19 cellular contexts compared by ENCODE assay signal in genomic region chr9:137007060-137007815, GRCh38. TPM values are rescaled to one million over a fixed set of nuclear protein-coding genes. Genes with fewer than 3 reads are reported as not detected.
DNase-seq lines count a peak whose midpoint lies in the region; ATAC-seq and TF ChIP-seq lines count a peak whose summit lies in the region.
"Had no signal": no experiment of that assay in that cellular context is flagged by ENCODE, and none has a peak within 500 bp of the region (broad histone marks: within the 10 kb centered on the region; RNA-seq: fewer than 3 reads in every experiment).

No MANE protein-coding gene starts in this region.

- H3K79me1 ChIP-seq in IMR-90 (ENCODE audit: low read depth in 1 of 2, low read length in 2 of 2) (no peaks in the 10 kb centered on the region), neuronal stem cell (ENCODE audit: low read depth, low read length) (no peaks in the 10 kb centered on the region)

- intact Hi-C loops in IMR-90 (cut with micrococcal nuclease), result loop anchor here (2.0 kb wide), 1 partner anchor 22 kb away; the partner anchor contains the start of gene ABCA2

- H2BK5ac ChIP-seq in IMR-90 (ENCODE audit: low read depth, low read length, poor library complexity, severe bottlenecking), result no peak overlapping the region
- peak overlapping the region; percentile 53 for H2BK5ac ChIP-seq in neuronal stem cell (ENCODE audit: low read length)

- peak; percentile 89 for ATAC-seq in IMR-90 (ENCODE audit: low read depth)
- no peak for ATAC-seq in GM19455 (IDR thresholded peaks at IDR 0.05; ENCODE audit: unreplicated experiment)
- ATAC-seq in HG03097 (IDR thresholded peaks at IDR 0.05; ENCODE audit: low FRiP score, unreplicated experiment), result no peak
- no peak for ATAC-seq in GM18907 (IDR thresholded peaks at IDR 0.05; ENCODE audit: unreplicated experiment)

- no TSS peak for BruUV-seq in IMR-90 (replicated peaks; lab: Mats Ljungman, UMichigan)

- TF ChIP-seq RAD21 in IMR-90 (IDR thresholded peaks at IDR 0.05; ENCODE audit: low read length), result no peak

- H3K4me3 ChIP-seq in IMR-90 (ENCODE audit: insufficient read depth, low read depth, low read length), result no peak overlapping the region
- H3K4me3 ChIP-seq in neuronal stem cell (ENCODE audit: low read length in 2 of 2), result no peak overlapping the region

- H3K23ac ChIP-seq in IMR-90 (ENCODE audit: low read depth, low read length) (no peak overlapping the region), neuronal stem cell (ENCODE audit: low read depth, low read length, poor library complexity) (no peak overlapping the region)

- H3K9me1 ChIP-seq in IMR-90 (ENCODE audit: insufficient read depth, low read length), result peaks cover 5% of the 10 kb centered on the region; the same call in 1 of the 2 replicates

- no peak overlapping the region for H4K5ac ChIP-seq in IMR-90 (ENCODE audit: low read depth, low read length)

- peaks cover 8% of the 10 kb centered on the region for H4K20me1 ChIP-seq in IMR-90 (ENCODE audit: insufficient read depth, low read length)

- in situ Hi-C loops in IMR-90 (cut with MboI; ENCODE audit: low sequenced_read_pairs), result no loop called here

- H3K9me3 ChIP-seq in IMR-90 (ENCODE audit: control insufficient read depth, insufficient read depth, low read length) (no peaks in the 10 kb centered on the region), neuronal stem cell (replicated peaks in 1 of 2; ENCODE audit: control insufficient read depth in 2 of 2, insufficient read depth in 1 of 2, low read depth in 1 of 2, low read length in 2 of 2) (peaks cover 2 to 3% of the 10 kb centered on the region in 2 donors)

- WGBS in IMR-90 (ENCODE audit: extremely low coverage in 2 of 2, insufficient read length in 1 of 2), 2 experiments, result 51% methylated on average over 10 of the region's 30 CpGs; no CpG with 5 or more reads in 1 of the 2 experiments
- no CpG with 5 or more reads among the region's 30 CpGs for WGBS in neuronal stem cell (ENCODE audit: extremely low coverage in 2 of 2, insufficient read length in 2 of 2, insufficient replicate concordance in 1 of 2), 2 donors

- no peak for TF ChIP-seq POLR2A in IMR-90 (IDR thresholded peaks at IDR 0.05; ENCODE audit: low read depth, low read length)

- CTCF ChIA-PET in IMR-90 (lab: Yijun Ruan, JAX), result interaction anchor here (0.6 to 0.9 kb wide), 2 partner anchors 22 to 27 kb away, joined by 3 read pairs; no protein-coding TSS in a partner anchor

- no peak overlapping the region for H2BK12ac ChIP-seq in neuronal stem cell (ENCODE audit: low read length)

- no peak overlapping the region for H2BK120ac ChIP-seq in IMR-90 (ENCODE audit: low read depth, low read length)
- H2BK120ac ChIP-seq in neuronal stem cell (ENCODE audit: low read depth, low read length), result no peak overlapping the region

- no peak overlapping the region for H3K56ac ChIP-seq in IMR-90 (ENCODE audit: extremely low read depth, insufficient read depth, low read length)

- H4K91ac ChIP-seq in IMR-90 (ENCODE audit: insufficient read depth, low read depth, low read length), result no peak overlapping the region
- no peak overlapping the region for H4K91ac ChIP-seq in neuronal stem cell (ENCODE audit: low read depth, low read length, poor library complexity)

- H3K4me2 ChIP-seq in IMR-90 (ENCODE audit: low read depth, low read length) (0 out of 2 replicates have a peak overlapping the region, but pooled peaks have one; percentile 5), neuronal stem cell (ENCODE audit: insufficient read depth, low read length, poor library complexity, severe bottlenecking) (no peak overlapping the region)

- H2BK20ac ChIP-seq in IMR-90 (ENCODE audit: low read depth, low read length), result no peak overlapping the region

- H3K4ac ChIP-seq in IMR-90 (ENCODE audit: low read depth, low read length) (no peak overlapping the region), neuronal stem cell (ENCODE audit: low read length) (no peak overlapping the region)

- no peak overlapping the region for H4K8ac ChIP-seq in IMR-90 (ENCODE audit: low read depth in 2 of 2, low read length in 2 of 2)
- H4K8ac ChIP-seq in neuronal stem cell (ENCODE audit: low read depth, low read length), result peak overlapping the region; percentile 43

- TF ChIP-seq CTCF in IMR-90 (conservative IDR thresholded peaks at IDR 0.05; ENCODE audit: low read depth, low read length), result no peak

- peak overlapping the region; percentile 74 for H2AK9ac ChIP-seq in IMR-90 (replicated peaks; ENCODE audit: low read depth, low read length, poor library complexity)

- peak; percentile 78 for DNase-seq in COR-L47 (lab: John Stamatoyannopoulos, UW)
- peak; percentile 61 for DNase-seq in IMR-90
- peak in 1 of 61 donors; percentile 33 for DNase-seq in caudate nucleus (lab: John Stamatoyannopoulos, UW)
- DNase-seq in neuronal stem cell (ENCODE audit: low spot score), result no peak
- DNase-seq: activated CD4-positive, alpha-beta memory T cell treated with anti-CD3 and anti-CD28 coated beads for 36 hours; activated naive CD4-positive, alpha-beta T cell treated with anti-CD3 and anti-CD28 coated beads, Interleukin-2, amount 50 U/mL, for 16 hours; activated T-cell treated with anti-CD3 and anti-CD28 coated beads, Interleukin-2, amount 50 U/mL, for 4 hours; DND-41; HFFc6; NCI-H187 treated with DMSO at 0.1 percent for 48 hours; NCI-H82; posterior cingulate gyrus; small intestine had no signal

- H2AFZ ChIP-seq in IMR-90 (replicated peaks; ENCODE audit: low read length, poor library complexity), result peak overlapping the region; percentile 51
- H2AFZ ChIP-seq in neuronal stem cell (ENCODE audit: low read length), result no peak overlapping the region

- H3K18ac ChIP-seq in IMR-90 (ENCODE audit: low read depth, low read length) (no peak overlapping the region), neuronal stem cell (ENCODE audit: low read length) (peak overlapping the region; percentile 48)

- no peak overlapping the region for H2BK15ac ChIP-seq in IMR-90 (ENCODE audit: low read depth, low read length)
- H2BK15ac ChIP-seq in neuronal stem cell (ENCODE audit: low read length), result peak overlapping the region; percentile 49

- H3K27me3 ChIP-seq in IMR-90 (ENCODE audit: control insufficient read depth, insufficient read depth, low read length) (no peaks in the 10 kb centered on the region), neuronal stem cell (ENCODE audit: control insufficient read depth in 3 of 3, insufficient read depth in 3 of 3, low read depth in 1 of 3, low read length in 3 of 3) (no peaks in the 10 kb centered on the region)

- no peak overlapping the region for H3K14ac ChIP-seq in IMR-90 (replicated peaks; ENCODE audit: low read depth, low read length)
- H3K14ac ChIP-seq in neuronal stem cell (ENCODE audit: low read length), result no peak overlapping the region

- H3K9ac ChIP-seq in IMR-90 (ENCODE audit: low read depth, low read length), result no peak overlapping the region
- no peak overlapping the region for H3K9ac ChIP-seq in neuronal stem cell (ENCODE audit: low read depth, low read length, poor library complexity)

- dilution Hi-C loops in IMR-90 (cut with HindIII; ENCODE audit: low sequenced_read_pairs, unreplicated experiment), result no loop called here

- H3K4me1 ChIP-seq in IMR-90 (ENCODE audit: control insufficient read depth, insufficient read depth, low read length) (peaks cover 11% of the 10 kb centered on the region), neuronal stem cell (ENCODE audit: control insufficient read depth in 2 of 2, insufficient read depth in 1 of 2, low read depth in 1 of 2, low read length in 2 of 2) (peaks cover 0 to 8% of the 10 kb centered on the region in 2 donors)

- POLR2A ChIA-PET in IMR-90 (lab: Charles Lee; ENCODE audit: unreplicated experiment), result no interaction called here

- peaks cover 18% of the 10 kb centered on the region for H3K36me3 ChIP-seq in IMR-90 (ENCODE audit: control insufficient read depth, insufficient read depth, low read length)
- H3K36me3 ChIP-seq in neuronal stem cell (replicated peaks in 1 of 2; ENCODE audit: control insufficient read depth in 2 of 2, insufficient read depth in 2 of 2, low read length in 2 of 2), result peaks cover 7 to 10% of the 10 kb centered on the region in 2 donors

- H3K27ac ChIP-seq in IMR-90 (ENCODE audit: insufficient read depth, low read length), result no peak overlapping the region
- peak overlapping the region; percentile 52 for H3K27ac ChIP-seq in caudate nucleus (ENCODE audit: low read depth, low read length)
- no peak overlapping the region for H3K27ac ChIP-seq in neuronal stem cell (replicated peaks; ENCODE audit: low read length)

- H2AK5ac ChIP-seq in IMR-90 (ENCODE audit: low read depth, low read length), result 0 out of 2 replicates have a peak overlapping the region, but pooled peaks have one; percentile 10
- H2AK5ac ChIP-seq in neuronal stem cell (ENCODE audit: low read depth, low read length), result peak overlapping the region; percentile 3

RNA-seq across cellular contexts. Expression of gene CLIC3, which starts 10.9 kb away (rescaled TPM):
- 0.18 and 0.28 TPM in 2 replicates for total RNA-seq in IMR-90 (2012; rRNA removed)
- 1.7 and 2.1 TPM in 2 replicates for polyA plus RNA-seq in IMR-90 (2012; rRNA removed)
- 2.7 and 3.4 TPM in 2 replicates for polyA plus RNA-seq in IMR-90 (2012; cell fraction: cytosol; rRNA removed)
- 0.87 and 4.1 TPM in 2 replicates for polyA plus RNA-seq in IMR-90 (2012; cell fraction: nucleus; rRNA removed; ENCODE audit: low replicate concordance)
- not detected for polyA plus RNA-seq in neuronal stem cell (2013, experiment 1 of 2)
- not detected for polyA plus RNA-seq in neuronal stem cell (2013, experiment 2 of 2)
- total RNA-seq: frontal cortex had no signal

RNA-seq across cellular contexts. Expression of gene PAXX, which starts 15.0 kb away (rescaled TPM):
- total RNA-seq in IMR-90 (2012; rRNA removed), result 4.4 and 5.7 TPM in 2 replicates
- 24.6 and 30.2 TPM in 2 replicates for polyA plus RNA-seq in IMR-90 (2012; rRNA removed)
- 19.0 and 28.4 TPM in 2 replicates for polyA plus RNA-seq in IMR-90 (2012; cell fraction: cytosol; rRNA removed)
- 79.5 and 226 TPM in 2 replicates for polyA plus RNA-seq in IMR-90 (2012; cell fraction: nucleus; rRNA removed; ENCODE audit: low replicate concordance)
- polyA plus RNA-seq in neuronal stem cell (2013, experiment 1 of 2), result 57.4 TPM
- 58.1 TPM for polyA plus RNA-seq in neuronal stem cell (2013, experiment 2 of 2)

RNA-seq across cellular contexts. Expression of gene ABCA2, which starts 20.8 kb away (rescaled TPM):
- total RNA-seq in IMR-90 (2012; rRNA removed), result 3.8 and 4.4 TPM in 2 replicates
- 46.0 and 52.3 TPM in 2 replicates for polyA plus RNA-seq in IMR-90 (2012; rRNA removed)
- polyA plus RNA-seq in IMR-90 (2012; cell fraction: cytosol; rRNA removed), result 11.9 and 56.9 TPM in 2 replicates
- 194 and 536 TPM in 2 replicates for polyA plus RNA-seq in IMR-90 (2012; cell fraction: nucleus; rRNA removed; ENCODE audit: low replicate concordance)
- 27.7 TPM for polyA plus RNA-seq in neuronal stem cell (2013, experiment 1 of 2)
- polyA plus RNA-seq in neuronal stem cell (2013, experiment 2 of 2), result 24.0 TPM

RNA-seq across cellular contexts. Expression of gene LCNL1, which starts 24.4 kb away (rescaled TPM):
- total RNA-seq in IMR-90 (2012; rRNA removed), result not detected in 2 replicates
- polyA plus RNA-seq in IMR-90 (2012; rRNA removed), result 0.13 and 0.15 TPM in 2 replicates
- polyA plus RNA-seq in IMR-90 (2012; cell fraction: cytosol; rRNA removed), result 0.04 TPM in 1 of 2 replicates, not detected in the other
- 2.4 and 4.0 TPM in 2 replicates for polyA plus RNA-seq in IMR-90 (2012; cell fraction: nucleus; rRNA removed; ENCODE audit: low replicate concordance)
- polyA plus RNA-seq in neuronal stem cell (2013, experiment 1 of 2), result 0.07 TPM
- polyA plus RNA-seq in neuronal stem cell (2013, experiment 2 of 2), result 0.07 TPM
- total RNA-seq: activated CD4-positive, alpha-beta memory T cell treated with anti-CD3 and anti-CD28 coated beads for 36 hours; activated T-cell treated with anti-CD3 and anti-CD28 coated beads, Interleukin-2, amount 50 U/mL, for 4 hours; HFFc6 had no signal

RNA-seq across cellular contexts. Expression of gene FUT7, which starts 24.6 kb away (rescaled TPM):
- total RNA-seq in IMR-90 (2012; rRNA removed), result not detected in 2 replicates
- polyA plus RNA-seq in IMR-90 (2012; rRNA removed), result not detected in 2 replicates
- polyA plus RNA-seq in IMR-90 (2012; cell fraction: cytosol; rRNA removed), result not detected in 2 replicates
- 0.02 and 0.03 TPM in 2 replicates for polyA plus RNA-seq in IMR-90 (2012; cell fraction: nucleus; rRNA removed; ENCODE audit: low replicate concordance)
- polyA plus RNA-seq in neuronal stem cell (2013, experiment 1 of 2), result not detected
- polyA plus RNA-seq in neuronal stem cell (2013, experiment 2 of 2), result not detected
- total RNA-seq: astrocyte, frontal cortex, HFFc6 had no signal
- polyA plus RNA-seq: BJ had no signal
